Comparison of ENCODE assay signal across 1 cellular context in genomic region chr5:132258102-132259060, GRCh38.
TF ChIP-seq lines count a peak whose summit lies in the region.

No MANE protein-coding gene starts in this region.

TF ChIP-seq in H1, 55 proteins besides CTCF, POLR2A, EP300 and RAD21:
- no peak for TF ChIP-seq POU5F1 (IDR thresholded peaks at IDR 0.05; ENCODE audit: low read depth, low read length)
- no peak for TF ChIP-seq BACH1 (IDR thresholded peaks at IDR 0.05; ENCODE audit: low read length)
- TF ChIP-seq SIN3A (conservative IDR thresholded peaks at IDR 0.05 in 1 of 2, IDR thresholded peaks at IDR 0.05 in 1 of 2; ENCODE audit: low read depth in 1 of 2, low read length in 2 of 2): no peak
- no peak for TF ChIP-seq SAP30 (IDR thresholded peaks at IDR 0.05; ENCODE audit: insufficient read depth, insufficient replicate concordance, low read length)
- TF ChIP-seq TEAD4 (IDR thresholded peaks at IDR 0.05; ENCODE audit: low read depth, low read length): no peak
- no peak for TF ChIP-seq SP4 (IDR thresholded peaks at IDR 0.05; ENCODE audit: low read length)
- no peak for TF ChIP-seq FOSL1 (IDR thresholded peaks at IDR 0.05; ENCODE audit: insufficient read depth, low read depth, low read length)
- no peak for TF ChIP-seq HDAC2 (IDR thresholded peaks at IDR 0.05; ENCODE audit: borderline replicate concordance in 1 of 2, low read depth in 2 of 2, low read length in 2 of 2)
- TF ChIP-seq ATF2 (IDR thresholded peaks at IDR 0.05; ENCODE audit: low read length): no peak
- TF ChIP-seq JUN (IDR thresholded peaks at IDR 0.05; ENCODE audit: low read depth, low read length): no peak
- no peak for TF ChIP-seq BCL11A (IDR thresholded peaks at IDR 0.05; ENCODE audit: low read depth in 2 of 2, low read length in 2 of 2)
- TF ChIP-seq ATF3 (IDR thresholded peaks at IDR 0.05; ENCODE audit: insufficient read depth, low read depth, low read length): no peak
- TF ChIP-seq SIX5 (IDR thresholded peaks at IDR 0.05; ENCODE audit: low read depth, low read length): no peak
- TF ChIP-seq POLR2AphosphoS5 (IDR thresholded peaks at IDR 0.05; ENCODE audit: low read depth, low read length): no peak
